Comparison of ENCODE assay signal across 24 cellular contexts in the genomic region with DNA sequence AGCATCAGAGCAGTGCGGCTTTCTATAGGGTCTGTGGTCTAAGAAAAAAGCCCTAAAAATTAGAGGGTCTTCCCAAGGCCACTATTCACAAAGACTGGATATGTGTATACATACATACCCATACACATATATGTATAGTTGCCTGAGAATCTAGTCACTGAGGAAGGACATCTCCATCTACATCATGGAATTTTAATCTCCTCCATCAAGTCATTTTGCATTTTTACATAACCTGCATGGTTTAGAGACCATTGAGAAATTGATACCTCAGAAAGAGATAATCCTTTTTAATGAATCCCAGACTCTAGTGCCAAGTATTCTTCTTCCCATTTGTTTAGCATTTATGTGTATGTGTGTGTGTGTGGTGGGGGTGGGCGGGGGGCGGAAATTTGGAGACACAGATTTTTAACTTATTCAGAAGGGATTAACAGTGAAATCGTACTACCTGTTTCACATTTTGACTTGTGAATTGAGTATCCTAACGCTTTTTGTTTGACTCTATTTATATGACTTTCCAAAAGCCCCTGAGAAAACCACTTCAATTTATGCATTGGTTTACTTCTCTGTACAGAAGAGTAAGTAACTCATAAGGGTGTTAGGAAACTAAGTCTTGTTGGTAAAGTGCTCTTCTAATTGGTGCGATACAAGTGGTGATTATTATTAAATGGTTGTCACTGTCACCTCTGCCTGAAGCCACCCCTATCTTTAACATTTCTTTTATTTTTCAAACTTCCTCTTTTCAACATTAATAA.
"Had no signal": no experiment of that assay in that cellular context is flagged by ENCODE, and none has a peak within 500 bp of the region (broad histone marks: within the 10 kb centered on the region; RNA-seq: fewer than 3 reads in every experiment).

No MANE protein-coding gene starts in this region.

- H3K4me2 ChIP-seq: PC-9 had no signal

- FAIRE-seq: HepG2 had no signal

- H3K4me1 ChIP-seq: Peyer's patch, SJCRH30 had no signal

- H3K9me3 ChIP-seq: MG63, Peyer's patch, SJCRH30 had no signal

- H3K4me3 ChIP-seq: MG63, PC-9, Peyer's patch, SJCRH30 had no signal

- H3K27me3 ChIP-seq: MG63, Peyer's patch, SJCRH30 had no signal

- H3K27ac ChIP-seq: PC-9, Peyer's patch, SJCRH30 had no signal

- H2AFZ ChIP-seq: PC-9 had no signal

- ATAC-seq: HepG2, Right ventricle myocardium inferior, SK-N-SH treated with all-trans-retinoic acid at 6 μM for 48 hours had no signal

- H3K36me3 ChIP-seq: MG63, Peyer's patch had no signal

- DNase-seq: IMR-90, Karpas-422, KG1, MG63, NCI-H1092, NCI-H1436, NCI-H187, NCI-H2029, NCI-H2081 treated with DMSO at 0.1 percent for 48 hours, NCI-H2171, NCI-H226, NCI-H446, NCI-H510A, NCI-H524 treated with DMSO at 0.1 percent for 48 hours, NCI-H69, NCI-H774, OCI-M1, PC-9, Peyer's patch, SHP77 treated with DMSO at 0.1 percent for 48 hours, SJCRH30 had no signal
